ENCODE assay signal across 18 cellular contexts in genomic region chr6:52523363-52524207, GRCh38. TPM values are rescaled to one million over a fixed set of nuclear protein-coding genes. Genes with fewer than 3 reads are reported as not detected.
DNase-seq lines count a peak whose midpoint lies in the region; ATAC-seq, FAIRE-seq and TF ChIP-seq lines count a peak whose summit lies in the region.
"Had no signal": no experiment of that assay in that cellular context is flagged by ENCODE, and none has a peak within 500 bp of the region (broad histone marks: within the 10 kb centered on the region; RNA-seq: fewer than 3 reads in every experiment).

No MANE protein-coding gene starts in this region.

- no peak for ATAC-seq in right lobe of liver
- no peak for ATAC-seq in HG02610 (IDR thresholded peaks at IDR 0.05; ENCODE audit: unreplicated experiment)
- ATAC-seq: naive thymus-derived CD8-positive, alpha-beta T cell; stimulated activated naive CD8-positive, alpha-beta T cell treated with anti-CD3 and anti-CD28 coated beads, Interleukin-15, Interleukin-2, amounts not matched to agents 100 U/mL and 50 U/mL, for 24 hours had no signal

- no peaks in the 10 kb centered on the region for H3K36me3 ChIP-seq in Caco-2 (ENCODE audit: control insufficient read depth, insufficient read depth, low read length)
- H3K36me3 ChIP-seq in astrocyte (ENCODE audit: insufficient read depth, low read length): peaks cover 6% of the 10 kb centered on the region
- H3K36me3 ChIP-seq in right lobe of liver: no peaks in the 10 kb centered on the region

- POLR2A ChIA-PET in Caco-2 (lab: Charles Lee): no interaction called here

- H3K36me3 Mint-ChIP-seq in Caco-2 (ENCODE audit: insufficient read depth, unreplicated experiment): peaks cover 7% of the 10 kb centered on the region
- H3K36me3 Mint-ChIP-seq in astrocyte (ENCODE audit: low read depth, unreplicated experiment): peaks cover 10% of the 10 kb centered on the region

- H3K9ac ChIP-seq in astrocyte (ENCODE audit: low read length): no peak overlapping the region

- H3K27ac ChIP-seq in astrocyte (ENCODE audit: low read depth, low read length) (no peak overlapping the region), right lobe of liver (peak overlapping the region; percentile 82 to 96 (median 83))

- no peaks in the 10 kb centered on the region for H3K27me3 Mint-ChIP-seq in Caco-2 (ENCODE audit: insufficient read depth, unreplicated experiment)
- no peaks in the 10 kb centered on the region for H3K27me3 Mint-ChIP-seq in astrocyte (ENCODE audit: low read depth, unreplicated experiment)
- H3K27me3 Mint-ChIP-seq: dendritic cell treated with granulocyte-macrophage colony-stimulating factor and Interleukin-4, amounts not matched to agents 40 ng/mL and 50 ng/mL, for 4 days; naive thymus-derived CD8-positive, alpha-beta T cell had no signal

- intact Hi-C loops in Caco-2 (cut with micrococcal nuclease; ENCODE audit: unreplicated experiment) (no loop called here), right lobe of liver (cut with DNase I) (no loop called here)

- no peak for FAIRE-seq in astrocyte (lab: Jason Lieb, UNC)

- H3K4me1 ChIP-seq in Caco-2 (peaks cover 6% of the 10 kb centered on the region), astrocyte (ENCODE audit: insufficient read depth, low read length) (peaks cover 32% of the 10 kb centered on the region), right lobe of liver (peaks cover 0 to 40% (median 21%) of the 10 kb centered on the region in 4 donors)

- DNase-seq in Caco-2 (no peak), NCI-H226 (peak; percentile 50), astrocyte (ENCODE audit: low read depth) (no peak), right lobe of liver (no peak), NCI-H2171 (lab: John Stamatoyannopoulos, UW) (no peak), NCI-H524 treated with DMSO at 0.1 percent for 48 hours (lab: John Stamatoyannopoulos, UW) (no peak), amygdala (lab: John Stamatoyannopoulos, UW) (no peak)
- DNase-seq: activated CD4-positive, CD25-positive, alpha-beta regulatory T cell; activated gamma-delta T cell; erythroblast; head of caudate nucleus; mammary epithelial cell; naive thymus-derived CD8-positive, alpha-beta T cell; NCI-H1436; NCI-H2227 treated with DMSO at 0.1 percent for 48 hours; stimulated activated naive CD8-positive, alpha-beta T cell treated with anti-CD3 and anti-CD28 coated beads, Interleukin-15, Interleukin-2, amounts not matched to agents 100 U/mL and 50 U/mL, for 24 hours had no signal

- H3K9me3 Mint-ChIP-seq in Caco-2 (ENCODE audit: unreplicated experiment): no peaks in the 10 kb centered on the region
- no peaks in the 10 kb centered on the region for H3K9me3 Mint-ChIP-seq in astrocyte (ENCODE audit: unreplicated experiment)
- H3K9me3 Mint-ChIP-seq: dendritic cell treated with granulocyte-macrophage colony-stimulating factor and Interleukin-4, amounts not matched to agents 40 ng/mL and 50 ng/mL, for 4 days; naive thymus-derived CD8-positive, alpha-beta T cell had no signal

- TF ChIP-seq CTCF in Caco-2 (IDR thresholded peaks at IDR 0.05; ENCODE audit: insufficient read depth in 1 of 2, low read depth in 1 of 2, low read length in 1 of 2, severe bottlenecking in 1 of 2, unreplicated experiment in 1 of 2): no peak
- no peak for TF ChIP-seq CTCF in astrocyte (IDR thresholded peaks at IDR 0.05; ENCODE audit: insufficient read depth, low read depth, low read length)
- TF ChIP-seq CTCF in right lobe of liver (IDR thresholded peaks at IDR 0.05): no peak

- H4K20me1 ChIP-seq in astrocyte (ENCODE audit: insufficient read depth, low read length): no peaks in the 10 kb centered on the region

- no peak overlapping the region for H3K4me3 Mint-ChIP-seq in Caco-2 (ENCODE audit: unreplicated experiment)
- no peak overlapping the region for H3K4me3 Mint-ChIP-seq in astrocyte (ENCODE audit: unreplicated experiment)
- H3K4me3 Mint-ChIP-seq: dendritic cell treated with granulocyte-macrophage colony-stimulating factor and Interleukin-4, amounts not matched to agents 40 ng/mL and 50 ng/mL, for 4 days; naive thymus-derived CD8-positive, alpha-beta T cell had no signal

- H3K4me3 ChIP-seq in Caco-2 (ENCODE audit: low read depth, low read length) (no peak overlapping the region), astrocyte (ENCODE audit: insufficient read depth, low read depth, low read length) (no peak overlapping the region), right lobe of liver (no peak overlapping the region)

- peaks cover 72% of the 10 kb centered on the region for H3K79me2 ChIP-seq in astrocyte (ENCODE audit: insufficient read depth, low read length)

- no peak for TF ChIP-seq POLR2A in right lobe of liver (IDR thresholded peaks at IDR 0.05)

- H3K9me3 ChIP-seq in Caco-2 (no peaks in the 10 kb centered on the region), astrocyte (ENCODE audit: insufficient read depth, low read depth, low read length) (no peaks in the 10 kb centered on the region), right lobe of liver (no peaks in the 10 kb centered on the region)

- H3K27me3 ChIP-seq in Caco-2 (replicated peaks; ENCODE audit: control insufficient read depth, insufficient read depth, low read length): no peaks in the 10 kb centered on the region
- H3K27me3 ChIP-seq in astrocyte (ENCODE audit: insufficient read depth, low read length): no peaks in the 10 kb centered on the region
- no peaks in the 10 kb centered on the region for H3K27me3 ChIP-seq in right lobe of liver

- CTCF ChIA-PET in Caco-2 (lab: Charles Lee): no interaction called here

- WGBS in right lobe of liver (ENCODE audit: insufficient coverage, low coverage, low lambda C conversion rate, missing lambda C conversion rate): 64% methylated on average over 7 of the region's 7 CpGs

- BruUV-seq in Caco-2 (replicated peaks; lab: Mats Ljungman, UMichigan): no TSS peak

- peak overlapping the region; percentile 14 for H3K4me2 ChIP-seq in astrocyte (ENCODE audit: low read length)

- peaks cover 22% of the 10 kb centered on the region for H3K4me1 Mint-ChIP-seq in Caco-2 (ENCODE audit: low read depth, unreplicated experiment)
- peaks cover 42% of the 10 kb centered on the region for H3K4me1 Mint-ChIP-seq in astrocyte (ENCODE audit: low read depth, unreplicated experiment)

- H2AFZ ChIP-seq in astrocyte (ENCODE audit: low read depth, low read length): no peak overlapping the region

- H3K27ac Mint-ChIP-seq in Caco-2 (ENCODE audit: unreplicated experiment) (peak overlapping the region; percentile 23), astrocyte (ENCODE audit: unreplicated experiment) (peak overlapping the region; percentile 70)
- H3K27ac Mint-ChIP-seq: dendritic cell treated with granulocyte-macrophage colony-stimulating factor and Interleukin-4, amounts not matched to agents 40 ng/mL and 50 ng/mL, for 4 days had no signal

RNA-seq across cellular contexts. Expression of gene TRAM2, which starts 53.3 kb away (rescaled TPM):
- total RNA-seq in Caco-2 (2022) (63.8 and 71.6 TPM in 2 replicates), astrocyte (88.7 and 93.4 TPM in 2 replicates), right lobe of liver (10 to 100 TPM; 16.1 to 24.8 (median 17.8) TPM)
